In the genomic region with DNA sequence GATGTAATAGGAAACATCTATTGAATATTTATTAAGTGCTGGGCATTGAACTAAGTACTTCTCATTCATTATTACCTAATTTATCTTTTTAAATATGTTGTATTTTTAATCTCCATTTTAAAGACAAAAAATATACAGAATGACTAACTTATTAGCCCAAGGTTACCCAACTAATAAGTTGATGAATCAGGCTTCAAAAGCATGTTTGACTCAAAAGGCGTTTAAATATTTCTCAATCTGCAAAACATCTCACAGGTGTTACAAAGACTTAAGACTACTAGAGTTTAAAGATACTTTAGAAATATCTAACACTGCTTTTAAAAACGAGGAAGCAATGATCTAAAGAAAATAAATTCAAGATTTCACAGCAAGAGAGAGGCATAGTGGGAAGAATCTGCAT, we compare ENCODE assay signal across 5 cellular contexts.
"Had no signal": no experiment of that assay in that cellular context is flagged by ENCODE, and none has a peak within 500 bp of the region (broad histone marks: within the 10 kb centered on the region; RNA-seq: fewer than 3 reads in every experiment).

No MANE protein-coding gene starts in this region.

- H3K27ac ChIP-seq: HL-60 had no signal

- H3K4me3 ChIP-seq: GM23338 had no signal

- H3K4me2 ChIP-seq: GM23338 had no signal

- H2AFZ ChIP-seq: GM23338 had no signal

- ATAC-seq: GM23338, HepG2 had no signal

- DNase-seq: H9, HCEC 1CT had no signal
